In genomic region chr22:46515208-46516111, GRCh38 we compare ENCODE assay signal across 17 cellular contexts. TPM values are rescaled to one million over a fixed set of nuclear protein-coding genes. Genes with fewer than 3 reads are reported as not detected.
DNase-seq lines count a peak whose midpoint lies in the region; ATAC-seq, FAIRE-seq and TF ChIP-seq lines count a peak whose summit lies in the region.
"Had no signal": no experiment of that assay in that cellular context is flagged by ENCODE, and none has a peak within 500 bp of the region (broad histone marks: within the 10 kb centered on the region; RNA-seq: fewer than 3 reads in every experiment).

No MANE protein-coding gene starts in this region.

- no peak overlapping the region for H3K4me3 ChIP-seq in bronchial epithelial cell (ENCODE audit: low read depth, low read length)
- peak overlapping the region in 1 of 2 experiments; percentile 28 for H3K4me3 ChIP-seq in mesenchymal stem cell (ENCODE audit: insufficient read depth in 1 of 2, low read depth in 1 of 2, low read length in 2 of 2)
- H3K4me3 ChIP-seq: prostate gland had no signal

- H2BK15ac ChIP-seq in mesenchymal stem cell (ENCODE audit: low read depth, poor library complexity, severe bottlenecking): no peak overlapping the region

- peak overlapping the region in 1 of 2 experiments; percentile 35 for H3K14ac ChIP-seq in mesenchymal stem cell (ENCODE audit: low read length in 2 of 2)

- peak overlapping the region; percentile 37 for H3K9ac ChIP-seq in mesenchymal stem cell (ENCODE audit: low read length)

- peak overlapping the region; percentile 52 for H3K27ac ChIP-seq in mesenchymal stem cell (ENCODE audit: low read length, poor library complexity, severe bottlenecking)
- H3K27ac ChIP-seq: prostate gland had no signal

- FAIRE-seq in bronchial epithelial cell (lab: Jason Lieb, UNC): no peak
- FAIRE-seq: colon, GM18507 had no signal

- TF ChIP-seq EP300 in Ishikawa (IDR thresholded peaks at IDR 0.05; ENCODE audit: borderline replicate concordance): no peak

- no peak overlapping the region for H4K91ac ChIP-seq in mesenchymal stem cell (ENCODE audit: low read length)

- peak overlapping the region; percentile 57 for H2AK5ac ChIP-seq in mesenchymal stem cell (ENCODE audit: low read length, severe bottlenecking)

- peak overlapping the region; percentile 28 for H4K8ac ChIP-seq in mesenchymal stem cell (ENCODE audit: low read length)

- H3K9me3 ChIP-seq in mesenchymal stem cell (ENCODE audit: control insufficient read depth, low read length): no peaks in the 10 kb centered on the region
- H3K9me3 ChIP-seq: prostate gland had no signal

- H3K79me1 ChIP-seq in mesenchymal stem cell (replicated peaks; ENCODE audit: low read length, poor library complexity, severe bottlenecking): peaks cover 32% of the 10 kb centered on the region

- H3K27me3 ChIP-seq in bronchial epithelial cell (ENCODE audit: control insufficient read depth, insufficient read depth, low read length) (no peaks in the 10 kb centered on the region), mesenchymal stem cell (ENCODE audit: control insufficient read depth in 1 of 2, insufficient read depth in 1 of 2, low read length in 2 of 2) (peaks cover 0 to 6% of the 10 kb centered on the region in 2 experiments)

- DNase-seq in Daoy (ENCODE audit: low read depth) (peak; percentile 71), bronchial epithelial cell (ENCODE audit: low read depth) (peak; percentile 68), mesenchymal stem cell (peak; percentile 14)
- DNase-seq: activated naive CD4-positive, alpha-beta T cell treated with anti-CD3 and anti-CD28 coated beads, Interleukin-2, amount 10 ng/mL, durations not matched to agents 7 days and 5 days; KG1; NCI-H187; NCI-H526 treated with DMSO at 0.1 percent for 48 hours; SHP77; stimulated activated CD4-positive, alpha-beta T cell treated with anti-CD3 and anti-CD28 coated beads, Interleukin-1b, Interleukin-23, amount 100 ng/mL, for 48 hours had no signal

- TF ChIP-seq POLR2A in GM18505 (IDR thresholded peaks at IDR 0.05; ENCODE audit: borderline replicate concordance, extremely low read depth, insufficient read depth, insufficient read length): no peak

- no peak overlapping the region for H3K18ac ChIP-seq in mesenchymal stem cell (ENCODE audit: low read depth in 1 of 2, low read length in 2 of 2)

- H3K36me3 ChIP-seq in bronchial epithelial cell (ENCODE audit: control insufficient read depth, insufficient read depth, low read length) (peaks cover 19% of the 10 kb centered on the region), mesenchymal stem cell (ENCODE audit: control insufficient read depth in 1 of 2, insufficient read depth in 2 of 2, low read depth in 1 of 2, low read length in 2 of 2) (peaks cover 0 to 30% of the 10 kb centered on the region in 2 experiments)
- H3K36me3 ChIP-seq: prostate gland had no signal

- H3K4me1 ChIP-seq in mesenchymal stem cell (ENCODE audit: control insufficient read depth, insufficient read depth, low read depth, low read length): peaks cover 25% of the 10 kb centered on the region
- H3K4me1 ChIP-seq: prostate gland had no signal

- H3K4me2 ChIP-seq in mesenchymal stem cell (ENCODE audit: low read length, poor library complexity, severe bottlenecking): peak overlapping the region; percentile 5

- no peak overlapping the region for H3K23ac ChIP-seq in mesenchymal stem cell (ENCODE audit: low read length in 2 of 2)

- H2BK12ac ChIP-seq in mesenchymal stem cell (ENCODE audit: low read length in 2 of 2): no peak overlapping the region

- TF ChIP-seq CTCF in bronchial epithelial cell (IDR thresholded peaks at IDR 0.05; ENCODE audit: insufficient read depth, low read length, severe bottlenecking): no peak

- H2AFZ ChIP-seq in mesenchymal stem cell (ENCODE audit: low read depth, low read length): no peak overlapping the region

- no peak for TF ChIP-seq RAD21 in Ishikawa (IDR thresholded peaks at IDR 0.05; ENCODE audit: low read depth)

- no peak overlapping the region for H3K4ac ChIP-seq in mesenchymal stem cell (ENCODE audit: low read depth in 1 of 2, low read length in 2 of 2)

- H2BK5ac ChIP-seq in mesenchymal stem cell (ENCODE audit: low read depth, low read length, poor library complexity, severe bottlenecking): no peak overlapping the region

- no peak overlapping the region for H2BK120ac ChIP-seq in mesenchymal stem cell (ENCODE audit: low read depth, low read length)

- 70% methylated on average over 9 of the region's 10 CpGs for WGBS in mesenchymal stem cell

- ATAC-seq in HG03439 (IDR thresholded peaks at IDR 0.05; ENCODE audit: unreplicated experiment): no peak
- ATAC-seq in GM18505 (IDR thresholded peaks at IDR 0.05; ENCODE audit: unreplicated experiment): no peak
- no peak for ATAC-seq in HG03139 (IDR thresholded peaks at IDR 0.05; ENCODE audit: unreplicated experiment)
- ATAC-seq in GM21717 (IDR thresholded peaks at IDR 0.05; ENCODE audit: unreplicated experiment): no peak

TF ChIP-seq in Ishikawa, 13 proteins besides CTCF, POLR2A, EP300 and RAD21:
- no peak for TF ChIP-seq ZBTB7A (IDR thresholded peaks at IDR 0.05; ENCODE audit: low read depth)
- TF ChIP-seq NFIC (IDR thresholded peaks at IDR 0.05): no peak
- peak; percentile 81 for TF ChIP-seq USF1 (IDR thresholded peaks at IDR 0.05)

RNA-seq across cellular contexts. Expression of gene CELSR1, which starts 22.0 kb away (rescaled TPM):
- 2.9 and 4.3 TPM in 2 replicates for total RNA-seq in Daoy (2014; rRNA removed; shearing (Covaris generic))
- 39.0 and 60.0 TPM in 2 replicates for total RNA-seq in bronchial epithelial cell
- 0.14 TPM for polyA plus RNA-seq in mesenchymal stem cell (2013, experiment 1 of 2)
- polyA plus RNA-seq in mesenchymal stem cell (2013, experiment 2 of 2): 0.11 TPM

Comparison
In these comparisons a context has a peak if more than half of its experiments do, and no peak if none do; other contexts are left out.
1. DNase-seq: peak in every context shown above with its lines; median percentile 71 in Daoy; 68 in bronchial epithelial cell; 14 in mesenchymal stem cell.